In genomic region chr13:97460004-97460756, GRCh38 we compare ENCODE assay signal across 10 cellular contexts. TPM values are rescaled to one million over a fixed set of nuclear protein-coding genes. Genes with fewer than 3 reads are reported as not detected.
DNase-seq lines count a peak whose midpoint lies in the region; ATAC-seq and TF ChIP-seq lines count a peak whose summit lies in the region.
"Had no signal": no experiment of that assay in that cellular context is flagged by ENCODE, and none has a peak within 500 bp of the region (broad histone marks: within the 10 kb centered on the region; RNA-seq: fewer than 3 reads in every experiment).

No MANE protein-coding gene starts in this region.

- H3K4me2 ChIP-seq in neural progenitor cell = no peak overlapping the region

- POLR2A ChIA-PET in naive thymus-derived CD8-positive, alpha-beta T cell (lab: Charles Lee) = interaction anchor here (0.6 to 2.0 kb wide), 2 partner anchors 25 to 27 kb away, joined by 5 to 11 read pairs; partner anchors contain the start of gene RAP2A

- H3K9ac ChIP-seq in neural progenitor cell = no peak overlapping the region

- H2AFZ ChIP-seq in neural progenitor cell (replicated peaks) = no peak overlapping the region

- peaks cover 21% of the 10 kb centered on the region for H4K20me1 ChIP-seq in neural progenitor cell (ENCODE audit: low read depth)

- peaks cover 0 to 11% (median 5%) of the 10 kb centered on the region in 9 donors for H3K9me3 Mint-ChIP-seq in naive thymus-derived CD8-positive, alpha-beta T cell
- H3K9me3 Mint-ChIP-seq in neural progenitor cell = peaks cover 6% of the 10 kb centered on the region

- TF ChIP-seq CTCF in thyroid gland (IDR thresholded peaks at IDR 0.05) (no peak), neural progenitor cell (IDR thresholded peaks at IDR 0.05) (no peak)

- 72 to 75% methylated on average over 6 of the region's 6 CpGs for WGBS in thyroid gland, 2 donors

- H3K79me2 ChIP-seq in neural progenitor cell (ENCODE audit: low read depth) = peaks cover 40% of the 10 kb centered on the region

- intact Hi-C loops in thyroid gland (cut with DNase I) = no loop called here

- peaks cover 20 to 48% (median 43%) of the 10 kb centered on the region in 4 donors for H3K4me1 Mint-ChIP-seq in naive thymus-derived CD8-positive, alpha-beta T cell
- H3K4me1 Mint-ChIP-seq in neural progenitor cell = no peaks in the 10 kb centered on the region

- no peak overlapping the region for H3K27ac ChIP-seq in thyroid gland
- no peak overlapping the region for H3K27ac ChIP-seq in neural progenitor cell

- H3K4me1 ChIP-seq in thyroid gland (peaks cover 5 to 12% of the 10 kb centered on the region in 2 donors), neural progenitor cell (peaks cover 8% of the 10 kb centered on the region)

- H3K4me3 ChIP-seq in thyroid gland (replicated peaks in 1 of 3) (no peak overlapping the region), neural progenitor cell (no peak overlapping the region)
- H3K4me3 ChIP-seq: upper lobe of left lung had no signal

- peaks cover 6 to 15% (median 13%) of the 10 kb centered on the region in 3 donors for H3K36me3 Mint-ChIP-seq in naive thymus-derived CD8-positive, alpha-beta T cell
- peaks cover 28% of the 10 kb centered on the region for H3K36me3 Mint-ChIP-seq in neural progenitor cell

- DNase-seq in NCI-H69 (lab: John Stamatoyannopoulos, UW) (peak; percentile 35), thyroid gland (no peak), neural progenitor cell (ENCODE audit: low spot score) (no peak), middle frontal gyrus (ENCODE audit: extremely low spot score, low spot score) (no peak)
- DNase-seq in naive thymus-derived CD8-positive, alpha-beta T cell = peak in 2 of 10 donors; percentile 13 to 18
- DNase-seq: upper lobe of left lung had no signal

- peak overlapping the region in 9 of 10 donors; percentile 11 to 76 (median 20) for H3K27ac Mint-ChIP-seq in naive thymus-derived CD8-positive, alpha-beta T cell
- H3K27ac Mint-ChIP-seq in neural progenitor cell = no peak overlapping the region

- no peaks in the 10 kb centered on the region for H3F3A ChIP-seq in neural progenitor cell (ENCODE audit: low read depth)

- ATAC-seq in GM18868 (IDR thresholded peaks at IDR 0.05; ENCODE audit: unreplicated experiment) = peak; percentile 94
- peak; percentile 96 for ATAC-seq in HG02571 (IDR thresholded peaks at IDR 0.05; ENCODE audit: unreplicated experiment)
- ATAC-seq in naive thymus-derived CD8-positive, alpha-beta T cell = peak; percentile 71 to 72
- no peak for ATAC-seq in SK-N-SH treated with all-trans-retinoic acid at 6 μM for 48 hours

- H3K27me3 ChIP-seq in thyroid gland = no peaks in the 10 kb centered on the region
- H3K27me3 ChIP-seq in neural progenitor cell = no peaks in the 10 kb centered on the region
- H3K27me3 ChIP-seq: upper lobe of left lung had no signal

- H3K36me3 ChIP-seq in thyroid gland (no peaks in the 10 kb centered on the region), neural progenitor cell (no peaks in the 10 kb centered on the region)

- TF ChIP-seq POLR2A in thyroid gland (IDR thresholded peaks at IDR 0.05) = no peak

- no peaks in the 10 kb centered on the region for H3K9me3 ChIP-seq in thyroid gland
- H3K9me3 ChIP-seq in neural progenitor cell (ENCODE audit: low read depth) = no peaks in the 10 kb centered on the region
- H3K9me3 ChIP-seq: upper lobe of left lung had no signal

- no peaks in the 10 kb centered on the region for H3K27me3 Mint-ChIP-seq in naive thymus-derived CD8-positive, alpha-beta T cell
- no peaks in the 10 kb centered on the region for H3K27me3 Mint-ChIP-seq in neural progenitor cell (ENCODE audit: insufficient read depth, low read depth)

- peak overlapping the region in 5 of 10 donors; percentile 16 to 75 (median 71) for H3K4me3 Mint-ChIP-seq in naive thymus-derived CD8-positive, alpha-beta T cell
- H3K4me3 Mint-ChIP-seq in neural progenitor cell = no peak overlapping the region
- H3K4me3 Mint-ChIP-seq: activated T-helper 1 cell treated with anti-CD3 and anti-CD28 coated beads, Interleukin-12 subunit alpha, Interleukin-12 subunit beta, Interleukin-2, Interleukin-4 antibody, amounts not matched to agents 30 ng/mL and 10 ng/mL and 1 ng/mL, durations not matched to agents 14 hours and 24 hours and 36 hours had no signal

TF ChIP-seq in SK-N-SH treated with all-trans-retinoic acid at 6 μM for 48 hours, 23 proteins besides CTCF, POLR2A, EP300 and RAD21 (continues in another document):
- TF ChIP-seq PATZ1 (CRISPR knock-in tag; IDR thresholded peaks at IDR 0.05; ENCODE audit: borderline replicate concordance) = no peak
- no peak for TF ChIP-seq PPARA (CRISPR knock-in tag; IDR thresholded peaks at IDR 0.05; ENCODE audit: borderline replicate concordance)
- TF ChIP-seq OSR1 (CRISPR knock-in tag; IDR thresholded peaks at IDR 0.05) = no peak
- TF ChIP-seq TOX (CRISPR knock-in tag; IDR thresholded peaks at IDR 0.05; ENCODE audit: borderline replicate concordance) = no peak
- no peak for TF ChIP-seq ARNTL (CRISPR knock-in tag; IDR thresholded peaks at IDR 0.05; ENCODE audit: borderline replicate concordance, low read depth)
- TF ChIP-seq POU6F1 (CRISPR knock-in tag; IDR thresholded peaks at IDR 0.05; ENCODE audit: borderline replicate concordance, low read depth) = no peak
- no peak for TF ChIP-seq ZC3H10 (CRISPR knock-in tag; IDR thresholded peaks at IDR 0.05)
- TF ChIP-seq ESRRG (CRISPR knock-in tag; IDR thresholded peaks at IDR 0.05) = no peak
- TF ChIP-seq ZFP3 (CRISPR knock-in tag; IDR thresholded peaks at IDR 0.05) = no peak
- TF ChIP-seq ZNF565 (CRISPR knock-in tag; conservative IDR thresholded peaks at IDR 0.05; ENCODE audit: low read depth) = no peak
- no peak for TF ChIP-seq ZNF8 (CRISPR knock-in tag; IDR thresholded peaks at IDR 0.05)
- TF ChIP-seq ISL1 (CRISPR knock-in tag; IDR thresholded peaks at IDR 0.05) = no peak
- no peak for TF ChIP-seq BACH2 (CRISPR knock-in tag; IDR thresholded peaks at IDR 0.05; ENCODE audit: borderline replicate concordance)
- TF ChIP-seq TSHZ2 (CRISPR knock-in tag; IDR thresholded peaks at IDR 0.05) = no peak

RNA-seq across cellular contexts. Expression of gene RAP2A, which starts 26.2 kb away (rescaled TPM):
- 10 to 100 TPM; 17.7 to 19.2 TPM for total RNA-seq in naive thymus-derived CD8-positive, alpha-beta T cell
- polyA plus RNA-seq in naive thymus-derived CD8-positive, alpha-beta T cell = 1 to 10 TPM; 1.8 to 3.5 (median 3.3) TPM
- total RNA-seq in thyroid gland (10 to 100 TPM; 15.8 to 26.9 (median 18.2) TPM), neural progenitor cell (ENCODE audit: low replicate concordance) (46.9 and 70.9 TPM in 2 replicates)
